ENCODE assay signal across 2 cellular contexts in genomic region chr21:45600248-45600647, GRCh38.
TF ChIP-seq lines count a peak whose summit lies in the region.

No MANE protein-coding gene starts in this region.

TF ChIP-seq in HepG2, 621 proteins besides CTCF, POLR2A, EP300 and RAD21:
- TF ChIP-seq NR2F2 (IDR thresholded peaks at IDR 0.05; ENCODE audit: borderline replicate concordance, low read depth) (no peak), ATF7 (IDR thresholded peaks at IDR 0.05) (no peak), ATF7 (CRISPR knock-in tag; IDR thresholded peaks at IDR 0.05) (no peak)

TF ChIP-seq in K562, 482 proteins besides CTCF, POLR2A, EP300 and RAD21:
- peak; percentile 99 for TF ChIP-seq ZNF766 (CRISPR knock-in tag; conservative IDR thresholded peaks at IDR 0.05)
- peak; percentile 23; the same call in 1 of the 2 replicates for TF ChIP-seq POLR2AphosphoS2 (IDR thresholded peaks at IDR 0.05; ENCODE audit: low read length)
- TF ChIP-seq PRDM10 (IDR thresholded peaks at IDR 0.05; ENCODE audit: partially characterized antibody) = no peak
- no peak for TF ChIP-seq GATAD2A (IDR thresholded peaks at IDR 0.05)
- no peak for TF ChIP-seq ETV5 (CRISPR knock-in tag; IDR thresholded peaks at IDR 0.05; ENCODE audit: low read depth)
- TF ChIP-seq CREB3 (tag; conservative IDR thresholded peaks at IDR 0.05; ENCODE audit: low read depth) = no peak
- TF ChIP-seq, protein P1, sequence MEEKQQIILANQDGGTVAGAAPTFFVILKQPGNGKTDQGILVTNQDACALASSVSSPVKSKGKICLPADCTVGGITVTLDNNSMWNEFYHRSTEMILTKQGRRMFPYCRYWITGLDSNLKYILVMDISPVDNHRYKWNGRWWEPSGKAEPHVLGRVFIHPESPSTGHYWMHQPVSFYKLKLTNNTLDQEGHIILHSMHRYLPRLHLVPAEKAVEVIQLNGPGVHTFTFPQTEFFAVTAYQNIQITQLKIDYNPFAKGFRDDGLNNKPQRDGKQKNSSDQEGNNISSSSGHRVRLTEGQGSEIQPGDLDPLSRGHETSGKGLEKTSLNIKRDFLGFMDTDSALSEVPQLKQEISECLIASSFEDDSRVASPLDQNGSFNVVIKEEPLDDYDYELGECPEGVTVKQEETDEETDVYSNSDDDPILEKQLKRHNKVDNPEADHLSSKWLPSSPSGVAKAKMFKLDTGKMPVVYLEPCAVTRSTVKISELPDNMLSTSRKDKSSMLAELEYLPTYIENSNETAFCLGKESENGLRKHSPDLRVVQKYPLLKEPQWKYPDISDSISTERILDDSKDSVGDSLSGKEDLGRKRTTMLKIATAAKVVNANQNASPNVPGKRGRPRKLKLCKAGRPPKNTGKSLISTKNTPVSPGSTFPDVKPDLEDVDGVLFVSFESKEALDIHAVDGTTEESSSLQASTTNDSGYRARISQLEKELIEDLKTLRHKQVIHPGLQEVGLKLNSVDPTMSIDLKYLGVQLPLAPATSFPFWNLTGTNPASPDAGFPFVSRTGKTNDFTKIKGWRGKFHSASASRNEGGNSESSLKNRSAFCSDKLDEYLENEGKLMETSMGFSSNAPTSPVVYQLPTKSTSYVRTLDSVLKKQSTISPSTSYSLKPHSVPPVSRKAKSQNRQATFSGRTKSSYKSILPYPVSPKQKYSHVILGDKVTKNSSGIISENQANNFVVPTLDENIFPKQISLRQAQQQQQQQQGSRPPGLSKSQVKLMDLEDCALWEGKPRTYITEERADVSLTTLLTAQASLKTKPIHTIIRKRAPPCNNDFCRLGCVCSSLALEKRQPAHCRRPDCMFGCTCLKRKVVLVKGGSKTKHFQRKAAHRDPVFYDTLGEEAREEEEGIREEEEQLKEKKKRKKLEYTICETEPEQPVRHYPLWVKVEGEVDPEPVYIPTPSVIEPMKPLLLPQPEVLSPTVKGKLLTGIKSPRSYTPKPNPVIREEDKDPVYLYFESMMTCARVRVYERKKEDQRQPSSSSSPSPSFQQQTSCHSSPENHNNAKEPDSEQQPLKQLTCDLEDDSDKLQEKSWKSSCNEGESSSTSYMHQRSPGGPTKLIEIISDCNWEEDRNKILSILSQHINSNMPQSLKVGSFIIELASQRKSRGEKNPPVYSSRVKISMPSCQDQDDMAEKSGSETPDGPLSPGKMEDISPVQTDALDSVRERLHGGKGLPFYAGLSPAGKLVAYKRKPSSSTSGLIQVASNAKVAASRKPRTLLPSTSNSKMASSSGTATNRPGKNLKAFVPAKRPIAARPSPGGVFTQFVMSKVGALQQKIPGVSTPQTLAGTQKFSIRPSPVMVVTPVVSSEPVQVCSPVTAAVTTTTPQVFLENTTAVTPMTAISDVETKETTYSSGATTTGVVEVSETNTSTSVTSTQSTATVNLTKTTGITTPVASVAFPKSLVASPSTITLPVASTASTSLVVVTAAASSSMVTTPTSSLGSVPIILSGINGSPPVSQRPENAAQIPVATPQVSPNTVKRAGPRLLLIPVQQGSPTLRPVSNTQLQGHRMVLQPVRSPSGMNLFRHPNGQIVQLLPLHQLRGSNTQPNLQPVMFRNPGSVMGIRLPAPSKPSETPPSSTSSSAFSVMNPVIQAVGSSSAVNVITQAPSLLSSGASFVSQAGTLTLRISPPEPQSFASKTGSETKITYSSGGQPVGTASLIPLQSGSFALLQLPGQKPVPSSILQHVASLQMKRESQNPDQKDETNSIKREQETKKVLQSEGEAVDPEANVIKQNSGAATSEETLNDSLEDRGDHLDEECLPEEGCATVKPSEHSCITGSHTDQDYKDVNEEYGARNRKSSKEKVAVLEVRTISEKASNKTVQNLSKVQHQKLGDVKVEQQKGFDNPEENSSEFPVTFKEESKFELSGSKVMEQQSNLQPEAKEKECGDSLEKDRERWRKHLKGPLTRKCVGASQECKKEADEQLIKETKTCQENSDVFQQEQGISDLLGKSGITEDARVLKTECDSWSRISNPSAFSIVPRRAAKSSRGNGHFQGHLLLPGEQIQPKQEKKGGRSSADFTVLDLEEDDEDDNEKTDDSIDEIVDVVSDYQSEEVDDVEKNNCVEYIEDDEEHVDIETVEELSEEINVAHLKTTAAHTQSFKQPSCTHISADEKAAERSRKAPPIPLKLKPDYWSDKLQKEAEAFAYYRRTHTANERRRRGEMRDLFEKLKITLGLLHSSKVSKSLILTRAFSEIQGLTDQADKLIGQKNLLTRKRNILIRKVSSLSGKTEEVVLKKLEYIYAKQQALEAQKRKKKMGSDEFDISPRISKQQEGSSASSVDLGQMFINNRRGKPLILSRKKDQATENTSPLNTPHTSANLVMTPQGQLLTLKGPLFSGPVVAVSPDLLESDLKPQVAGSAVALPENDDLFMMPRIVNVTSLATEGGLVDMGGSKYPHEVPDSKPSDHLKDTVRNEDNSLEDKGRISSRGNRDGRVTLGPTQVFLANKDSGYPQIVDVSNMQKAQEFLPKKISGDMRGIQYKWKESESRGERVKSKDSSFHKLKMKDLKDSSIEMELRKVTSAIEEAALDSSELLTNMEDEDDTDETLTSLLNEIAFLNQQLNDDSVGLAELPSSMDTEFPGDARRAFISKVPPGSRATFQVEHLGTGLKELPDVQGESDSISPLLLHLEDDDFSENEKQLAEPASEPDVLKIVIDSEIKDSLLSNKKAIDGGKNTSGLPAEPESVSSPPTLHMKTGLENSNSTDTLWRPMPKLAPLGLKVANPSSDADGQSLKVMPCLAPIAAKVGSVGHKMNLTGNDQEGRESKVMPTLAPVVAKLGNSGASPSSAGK (IDR thresholded peaks at IDR 0.05) = peak; percentile 51
- TF ChIP-seq ZNF316 (IDR thresholded peaks at IDR 0.05) = peak; percentile 41; the same call in 1 of the 2 replicates
- TF ChIP-seq SAP30 (IDR thresholded peaks at IDR 0.05; ENCODE audit: borderline replicate concordance, insufficient read depth, low read depth, low read length, poor library complexity, severe bottlenecking) = no peak
- TF ChIP-seq CBX3 (IDR thresholded peaks at IDR 0.05; ENCODE audit: borderline replicate concordance in 1 of 2, low read length in 2 of 2) = 0 out of 3 replicates have a peak, but pooled peaks of 1 of the 2 experiments have one; percentile 29
